In genomic region chr10:29931833-29932232, GRCh38 we compare ENCODE assay signal across 28 cellular contexts.
"Had no signal": no experiment of that assay in that cellular context is flagged by ENCODE, and none has a peak within 500 bp of the region (broad histone marks: within the 10 kb centered on the region; RNA-seq: fewer than 3 reads in every experiment).

No MANE protein-coding gene starts in this region.

- H3K9me3 ChIP-seq: ovary, suprapubic skin, testis, transverse colon, upper lobe of right lung, uterus had no signal

- ATAC-seq: natural killer cell; psoas muscle; right cardiac atrium; sciatic nerve; stimulated activated memory B cell treated with anti-CD40 and anti-IgM and Interleukin-4, amounts not matched to agents 10 μg/mL and 1 μg/mL and 100 μg/mL, for 72 hours; stimulated activated naive CD8-positive, alpha-beta T cell treated with anti-CD3 and anti-CD28 coated beads, Interleukin-15, amount 100 ng/mL, for 72 hours; stimulated activated naive CD8-positive, alpha-beta T cell treated with anti-CD3 and anti-CD28 coated beads, Interleukin-15, Interleukin-2, amounts not matched to agents 100 U/mL and 50 U/mL, for 24 hours; upper lobe of right lung had no signal

- H3K4me2 ChIP-seq: neural progenitor cell, smooth muscle cell had no signal

- H3K27ac ChIP-seq: neural progenitor cell, ovary, parathyroid adenoma, psoas muscle, skin epidermis, spleen, suprapubic skin, testis, tibial artery, transverse colon, upper lobe of right lung, uterus had no signal

- DNase-seq: natural killer cell; occipital lobe; ovary; posterior cingulate gyrus; psoas muscle; right cardiac atrium; spleen; stimulated activated CD4-positive, alpha-beta T cell treated with anti-CD3 and anti-CD28 coated beads, Interleukin-12 subunit alpha, Interleukin-12 subunit beta, amount 100 ng/mL, for 4 hours; stimulated activated CD4-positive, alpha-beta T cell treated with anti-CD3 and anti-CD28 coated beads, Interleukin-1b, Interleukin-23, amount 100 ng/mL, for 48 hours; stimulated activated CD4-positive, alpha-beta T cell treated with anti-CD3 and anti-CD28 coated beads, Interleukin-4, amount 100 ng/mL, for 1 hour; stimulated activated CD4-positive, alpha-beta T cell treated with anti-CD3 and anti-CD28 coated beads, Interleukin-4, amount 100 ng/mL, for 4 hours; stimulated activated CD8-positive, alpha-beta memory T cell treated with anti-CD3 and anti-CD28 coated beads, Interleukin-4, amount 100 ng/mL, for 48 hours; stimulated activated naive CD4-positive, alpha-beta T cell; stimulated activated naive CD8-positive, alpha-beta T cell treated with anti-CD3 and anti-CD28 coated beads, Interleukin-15, amount 100 ng/mL, for 72 hours; stimulated activated naive CD8-positive, alpha-beta T cell treated with anti-CD3 and anti-CD28 coated beads, Interleukin-15, Interleukin-2, amounts not matched to agents 100 U/mL and 50 U/mL, for 24 hours; substantia nigra; testis; tibial artery; transverse colon; upper lobe of right lung; uterus had no signal

- H2AFZ ChIP-seq: neural progenitor cell, parathyroid adenoma had no signal

- H3K79me2 ChIP-seq: parathyroid adenoma had no signal

- H3K27me3 ChIP-seq: neural progenitor cell, ovary, spleen, suprapubic skin, testis, tibial artery, transverse colon, upper lobe of right lung, uterus had no signal

- H3K4me1 ChIP-seq: parathyroid adenoma, psoas muscle, spleen, suprapubic skin, testis, tibial artery, transverse colon, upper lobe of right lung, uterus had no signal

- H3K4me3 ChIP-seq: neural progenitor cell, ovary, psoas muscle, skin epidermis, smooth muscle cell, spleen, suprapubic skin, testis, tibial artery, transverse colon, upper lobe of right lung, uterus had no signal

- H3K9ac ChIP-seq: neural progenitor cell, parathyroid adenoma had no signal

- H3K36me3 ChIP-seq: neural progenitor cell, ovary, spleen, suprapubic skin, tibial artery, transverse colon, upper lobe of right lung, uterus had no signal
